Comparison of ENCODE assay signal across 20 cellular contexts in the genomic region with DNA sequence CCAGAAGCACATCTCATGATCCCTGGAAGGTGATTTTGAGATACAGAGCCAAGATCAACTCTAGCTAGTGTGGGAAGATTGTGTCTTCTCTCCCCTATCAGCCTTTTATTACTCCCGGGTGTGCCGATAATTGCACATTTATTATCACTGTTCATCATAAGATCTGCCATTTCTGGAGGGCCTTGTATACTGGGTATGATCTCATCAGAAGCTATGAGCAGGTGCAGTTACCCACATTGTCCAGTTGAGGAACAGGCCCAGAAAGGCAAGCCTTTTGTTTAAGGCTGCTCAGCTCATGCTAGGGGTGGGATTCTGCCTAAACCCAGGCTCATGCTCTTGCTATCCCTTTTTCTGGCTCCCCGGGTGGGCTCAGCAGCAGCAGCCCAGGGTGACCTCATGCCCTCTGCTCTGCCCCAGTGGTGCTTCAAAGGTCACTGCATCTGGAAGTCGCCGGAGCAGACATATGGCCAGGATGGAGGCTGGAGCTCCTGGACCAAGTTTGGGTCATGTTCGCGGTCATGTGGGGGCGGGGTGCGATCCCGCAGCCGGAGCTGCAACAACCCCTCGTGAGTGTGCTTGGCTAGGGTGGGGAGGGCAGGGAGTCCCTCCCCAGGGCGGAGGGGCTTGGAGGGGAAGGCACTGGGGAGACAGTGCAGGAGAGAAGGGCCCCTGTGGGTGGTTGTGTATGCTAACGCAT. TPM values are rescaled to one million over a fixed set of nuclear protein-coding genes. Genes with fewer than 3 reads are reported as not detected.
DNase-seq lines count a peak whose midpoint lies in the region; ATAC-seq, FAIRE-seq and TF ChIP-seq lines count a peak whose summit lies in the region.
"Had no signal": no experiment of that assay in that cellular context is flagged by ENCODE, and none has a peak within 500 bp of the region (broad histone marks: within the 10 kb centered on the region; RNA-seq: fewer than 3 reads in every experiment).

No MANE protein-coding gene starts in this region.

- no peaks in the 10 kb centered on the region for H4K20me1 ChIP-seq in GM23338 (replicated peaks; ENCODE audit: insufficient read depth)

- H3K4me2 ChIP-seq in GM23338: no peak overlapping the region
- H3K4me2 ChIP-seq: KMS-11 had no signal

- H3K4me1 Mint-ChIP-seq in GM23338 (peaks cover 4% of the 10 kb centered on the region; the same call in 2 of the 3 replicates), endothelial cell (ENCODE audit: unreplicated experiment) (peaks cover 25% of the 10 kb centered on the region), progenitor cell of endocrine pancreas (ENCODE audit: low read depth) (no peaks in the 10 kb centered on the region)

- H3K27me3 ChIP-seq in GM23338 (ENCODE audit: insufficient read depth) (no peaks in the 10 kb centered on the region), pancreas (no peaks in the 10 kb centered on the region)
- no peaks in the 10 kb centered on the region for H3K27me3 ChIP-seq in effector memory CD4-positive, alpha-beta T cell (replicated peaks; ENCODE audit: control insufficient read depth, insufficient read depth, low read length, poor library complexity, severe bottlenecking)
- H3K27me3 ChIP-seq: right atrium auricular region had no signal

- peaks cover 10% of the 10 kb centered on the region for H3K27me3 Mint-ChIP-seq in GM23338 (ENCODE audit: insufficient read depth, low read depth, poor library complexity)
- peaks cover 8% of the 10 kb centered on the region for H3K27me3 Mint-ChIP-seq in endothelial cell (ENCODE audit: unreplicated experiment)
- H3K27me3 Mint-ChIP-seq in progenitor cell of endocrine pancreas: peaks cover 3% of the 10 kb centered on the region
- H3K27me3 Mint-ChIP-seq: activated CD4-positive, alpha-beta T cell treated with anti-CD3 and anti-CD28 coated beads, Interleukin-2, amount 10 ng/mL, durations not matched to agents 24 days and 14 days; activated naive CD4-positive, alpha-beta T cell treated with anti-CD3 and anti-CD28 coated beads, Interleukin-2, amount 50 U/mL, for 24 hours; natural killer cell treated with Interleukin-12 subunit alpha and Interleukin-12 subunit beta and Interleukin-15 and Interleukin-18, amount 100 ng/mL, for 72 hours had no signal

- H3K36me3 Mint-ChIP-seq in GM23338 (ENCODE audit: low read depth): no peaks in the 10 kb centered on the region
- no peaks in the 10 kb centered on the region for H3K36me3 Mint-ChIP-seq in endothelial cell (ENCODE audit: low read depth, unreplicated experiment)
- H3K36me3 Mint-ChIP-seq in progenitor cell of endocrine pancreas (ENCODE audit: insufficient read depth): no peaks in the 10 kb centered on the region
- H3K36me3 Mint-ChIP-seq: activated naive CD4-positive, alpha-beta T cell treated with anti-CD3 and anti-CD28 coated beads, Interleukin-2, amount 50 U/mL, for 24 hours; natural killer cell treated with Interleukin-12 subunit alpha and Interleukin-12 subunit beta and Interleukin-15 and Interleukin-18, amount 100 ng/mL, for 72 hours had no signal

- no peak overlapping the region for H3K27ac Mint-ChIP-seq in GM23338
- H3K27ac Mint-ChIP-seq in endothelial cell (ENCODE audit: unreplicated experiment): no peak overlapping the region
- no peak overlapping the region for H3K27ac Mint-ChIP-seq in progenitor cell of endocrine pancreas
- H3K27ac Mint-ChIP-seq: activated CD4-positive, alpha-beta T cell treated with anti-CD3 and anti-CD28 coated beads, Interleukin-2, amount 10 ng/mL, durations not matched to agents 24 days and 14 days; activated naive CD4-positive, alpha-beta T cell treated with anti-CD3 and anti-CD28 coated beads, Interleukin-2, amount 50 U/mL, for 24 hours had no signal

- no peak for FAIRE-seq in pancreas (lab: Jason Lieb, UNC)
- FAIRE-seq: frontal cortex had no signal

- H3K79me2 ChIP-seq in GM23338 (replicated peaks; ENCODE audit: insufficient read depth): no peaks in the 10 kb centered on the region

- no peak overlapping the region for H3K4me3 Mint-ChIP-seq in GM23338
- no peak overlapping the region for H3K4me3 Mint-ChIP-seq in endothelial cell (ENCODE audit: unreplicated experiment)
- H3K4me3 Mint-ChIP-seq in progenitor cell of endocrine pancreas (ENCODE audit: low read depth): no peak overlapping the region
- H3K4me3 Mint-ChIP-seq: activated CD4-positive, alpha-beta T cell treated with anti-CD3 and anti-CD28 coated beads, Interleukin-2, amount 10 ng/mL, durations not matched to agents 24 days and 14 days; activated naive CD4-positive, alpha-beta T cell treated with anti-CD3 and anti-CD28 coated beads, Interleukin-2, amount 50 U/mL, for 24 hours; natural killer cell treated with Interleukin-12 subunit alpha and Interleukin-12 subunit beta and Interleukin-15 and Interleukin-18, amount 100 ng/mL, for 72 hours had no signal

- H3K36me3 ChIP-seq in GM23338 (ENCODE audit: insufficient read depth) (no peaks in the 10 kb centered on the region), pancreas (no peaks in the 10 kb centered on the region)
- no peaks in the 10 kb centered on the region for H3K36me3 ChIP-seq in effector memory CD4-positive, alpha-beta T cell (ENCODE audit: control insufficient read depth, insufficient read depth, low read length)
- H3K36me3 ChIP-seq: right atrium auricular region had no signal

- ATAC-seq in GM23338 (peak; percentile 47), GM18498 (IDR thresholded peaks at IDR 0.05; ENCODE audit: unreplicated experiment) (no peak), pancreas (no peak)
- ATAC-seq: natural killer cell treated with Interleukin-12 subunit alpha and Interleukin-12 subunit beta and Interleukin-15 and Interleukin-18, amount 100 ng/mL, for 72 hours had no signal

- no peak overlapping the region for H2AFZ ChIP-seq in GM23338

- intact Hi-C loops in pancreas (cut with DNase I): no loop called here

- H3K4me3 ChIP-seq in GM23338 (no peak overlapping the region), pancreas (no peak overlapping the region)
- H3K4me3 ChIP-seq in effector memory CD4-positive, alpha-beta T cell (ENCODE audit: insufficient read depth, low read depth, low read length, poor library complexity, severe bottlenecking): no peak overlapping the region
- H3K4me3 ChIP-seq: right atrium auricular region had no signal

- no peaks in the 10 kb centered on the region for H3F3A ChIP-seq in GM23338 (replicated peaks; ENCODE audit: low read depth)

- no peaks in the 10 kb centered on the region for H3K9me2 ChIP-seq in GM23338 (ENCODE audit: insufficient read depth)

- TF ChIP-seq CTCF in GM23338 (conservative IDR thresholded peaks at IDR 0.05; ENCODE audit: low read depth in 2 of 2): no peak
- peak; percentile 14 for TF ChIP-seq CTCF in endothelial cell (IDR thresholded peaks at IDR 0.05; ENCODE audit: unreplicated experiment)
- TF ChIP-seq CTCF in progenitor cell of endocrine pancreas (IDR thresholded peaks at IDR 0.05; ENCODE audit: unreplicated experiment): peak; percentile 16
- no peak for TF ChIP-seq CTCF in pancreas (IDR thresholded peaks at IDR 0.05)

- H3K27ac ChIP-seq in GM23338 (ENCODE audit: low read depth) (no peak overlapping the region), pancreas (no peak overlapping the region)
- no peak overlapping the region for H3K27ac ChIP-seq in effector memory CD4-positive, alpha-beta T cell (ENCODE audit: insufficient read depth, low read length, poor library complexity, severe bottlenecking)
- H3K27ac ChIP-seq: C4-2B, KMS-11, right atrium auricular region had no signal

- DNase-seq in GM23338 (ENCODE audit: low spot score): no peak
- DNase-seq in NCI-H69 (lab: John Stamatoyannopoulos, UW): peak; percentile 26
- no peak for DNase-seq in endothelial cell (ENCODE audit: low spot score)
- DNase-seq in progenitor cell of endocrine pancreas (ENCODE audit: low spot score, unreplicated experiment): no peak
- no peak for DNase-seq in effector memory CD4-positive, alpha-beta T cell
- DNase-seq in pancreas: no peak
- DNase-seq: activated CD4-positive, alpha-beta T cell treated with anti-CD3 and anti-CD28 coated beads, Interleukin-2, amount 10 ng/mL, durations not matched to agents 24 days and 14 days; mammary epithelial cell; NCI-H1436; NCI-H2227 treated with DMSO at 0.1 percent for 48 hours; SIG-M5; stimulated activated CD4-positive, alpha-beta T cell treated with anti-CD3 and anti-CD28 coated beads, Interleukin-2, amount 100 ng/mL, for 24 hours; T1000 had no signal

- no peaks in the 10 kb centered on the region for H3K4me1 ChIP-seq in GM23338 (ENCODE audit: insufficient read depth)
- H3K4me1 ChIP-seq in effector memory CD4-positive, alpha-beta T cell (ENCODE audit: control insufficient read depth, insufficient read depth, low read length, poor library complexity, severe bottlenecking): no peaks in the 10 kb centered on the region
- H3K4me1 ChIP-seq in pancreas: no peaks in the 10 kb centered on the region

- WGBS in pancreas, 2 donors: 81 to 85% methylated on average over 14 of the region's 14 CpGs

- H3K9me3 Mint-ChIP-seq in GM23338 (no peaks in the 10 kb centered on the region), endothelial cell (ENCODE audit: unreplicated experiment) (no peaks in the 10 kb centered on the region), progenitor cell of endocrine pancreas (ENCODE audit: low read depth) (no peaks in the 10 kb centered on the region)
- H3K9me3 Mint-ChIP-seq: activated CD4-positive, alpha-beta T cell treated with anti-CD3 and anti-CD28 coated beads, Interleukin-2, amount 10 ng/mL, durations not matched to agents 24 days and 14 days; activated naive CD4-positive, alpha-beta T cell treated with anti-CD3 and anti-CD28 coated beads, Interleukin-2, amount 50 U/mL, for 24 hours; natural killer cell treated with Interleukin-12 subunit alpha and Interleukin-12 subunit beta and Interleukin-15 and Interleukin-18, amount 100 ng/mL, for 72 hours had no signal

- H3K9me3 ChIP-seq in effector memory CD4-positive, alpha-beta T cell (ENCODE audit: control insufficient read depth, low read length): no peaks in the 10 kb centered on the region
- no peaks in the 10 kb centered on the region for H3K9me3 ChIP-seq in pancreas
- H3K9me3 ChIP-seq: right atrium auricular region had no signal

TF ChIP-seq in GM23338, 12 proteins besides CTCF, POLR2A, EP300 and RAD21 (continues in another document):
- TF ChIP-seq POLR2AphosphoS5 (IDR thresholded peaks at IDR 0.05; ENCODE audit: low read depth) (no peak), EZH2phosphoT487 (IDR thresholded peaks at IDR 0.05; ENCODE audit: unreplicated experiment) (no peak)

RNA-seq across cellular contexts. Expression of a gene that starts 46.6 kb away (rescaled TPM):
- total RNA-seq in GM23338 (2014; rRNA removed; shearing (Covaris generic)): not detected in 2 replicates
- polyA plus RNA-seq in GM23338 (2016; fragmentation: Nextera tagmentation; extraction: Ambion mirVana): not detected in 2 replicates
- not detected for total RNA-seq in endothelial cell (ENCODE audit: unreplicated experiment)
- total RNA-seq in progenitor cell of endocrine pancreas: not detected in 2 replicates
- total RNA-seq in pancreas: not detected
- not detected for polyA plus RNA-seq in pancreas
- total RNA-seq: activated CD4-positive, alpha-beta T cell treated with anti-CD3 and anti-CD28 coated beads, Interleukin-2, amount 10 ng/mL, durations not matched to agents 24 days and 14 days; frontal cortex; mammary epithelial cell; natural killer cell treated with Interleukin-12 subunit alpha and Interleukin-12 subunit beta and Interleukin-15 and Interleukin-18, amount 100 ng/mL, for 72 hours; right atrium auricular region had no signal
- polyA plus RNA-seq: mammary epithelial cell had no signal

Comparison
In these comparisons a context has a peak if more than half of its experiments do, and no peak if none do; other contexts are left out.
1. CTCF ChIP-seq: peak in endothelial cell (single experiment) and progenitor cell of endocrine pancreas (single experiment); none in GM23338 (0 of 2) and pancreas (0 of 4).